Comparison of ENCODE assay signal across 8 cellular contexts in genomic region chr12:108611884-108612415, GRCh38. TPM values are rescaled to one million over a fixed set of nuclear protein-coding genes. Genes with fewer than 3 reads are reported as not detected.
DNase-seq lines count a peak whose midpoint lies in the region; ATAC-seq and TF ChIP-seq lines count a peak whose summit lies in the region.

No MANE protein-coding gene starts in this region.

- H3K79me2 ChIP-seq in GM23338 (replicated peaks; ENCODE audit: insufficient read depth): no peaks in the 10 kb centered on the region

- peak; percentile 75 for ATAC-seq in GM23338
- ATAC-seq in central memory CD8-positive, alpha-beta T cell (replicated peaks; ENCODE audit: extremely low read depth, poor library complexity, severe bottlenecking): no peak
- ATAC-seq in natural killer cell: peak; percentile 67 to 72 (median 68)
- ATAC-seq in HG02642 (IDR thresholded peaks at IDR 0.05; ENCODE audit: poor library complexity, unreplicated experiment): no peak

- H3K27me3 ChIP-seq in GM23338 (ENCODE audit: insufficient read depth): no peaks in the 10 kb centered on the region

- no peak overlapping the region for H3K4me3 Mint-ChIP-seq in GM23338
- H3K4me3 Mint-ChIP-seq in central memory CD8-positive, alpha-beta T cell: no peak overlapping the region
- no peak overlapping the region for H3K4me3 Mint-ChIP-seq in natural killer cell

- H3K27me3 Mint-ChIP-seq in GM23338 (ENCODE audit: insufficient read depth, low read depth, poor library complexity) (peaks cover 13% of the 10 kb centered on the region), natural killer cell (ENCODE audit: low read depth in 2 of 2) (peaks cover 0 to 6% of the 10 kb centered on the region in 2 donors)
- H3K27me3 Mint-ChIP-seq in central memory CD8-positive, alpha-beta T cell: no peaks in the 10 kb centered on the region

- H3K4me2 ChIP-seq in GM23338: no peak overlapping the region

- H3K9me3 Mint-ChIP-seq in GM23338: peaks cover 7% of the 10 kb centered on the region
- no peaks in the 10 kb centered on the region for H3K9me3 Mint-ChIP-seq in central memory CD8-positive, alpha-beta T cell
- peaks cover 0 to 4% of the 10 kb centered on the region in 2 donors for H3K9me3 Mint-ChIP-seq in natural killer cell

- H3K27ac Mint-ChIP-seq in GM23338 (no peak overlapping the region), natural killer cell (peak overlapping the region in 1 of 2 donors; percentile 70)
- peak overlapping the region; percentile 41 for H3K27ac Mint-ChIP-seq in central memory CD8-positive, alpha-beta T cell (ENCODE audit: low read depth)

- H3K36me3 ChIP-seq in GM23338 (ENCODE audit: insufficient read depth): no peaks in the 10 kb centered on the region

- no peak overlapping the region for H3K27ac ChIP-seq in GM23338 (ENCODE audit: low read depth)

- peaks cover 3% of the 10 kb centered on the region; the same call in 1 of the 3 replicates for H3K36me3 Mint-ChIP-seq in GM23338 (ENCODE audit: low read depth)
- H3K36me3 Mint-ChIP-seq in central memory CD8-positive, alpha-beta T cell (ENCODE audit: insufficient read depth): peaks cover 8% of the 10 kb centered on the region
- H3K36me3 Mint-ChIP-seq in natural killer cell: no peaks in the 10 kb centered on the region

- H3K4me1 Mint-ChIP-seq in GM23338 (peaks cover 17% of the 10 kb centered on the region), natural killer cell (peaks cover 23 to 24% of the 10 kb centered on the region in 2 donors)
- H3K4me1 Mint-ChIP-seq in central memory CD8-positive, alpha-beta T cell: peaks cover 19% of the 10 kb centered on the region

- H4K20me1 ChIP-seq in GM23338 (replicated peaks; ENCODE audit: insufficient read depth): no peaks in the 10 kb centered on the region

- no peaks in the 10 kb centered on the region; the same call in 1 of the 2 replicates for H3K4me1 ChIP-seq in GM23338 (ENCODE audit: insufficient read depth)

- intact Hi-C loops in natural killer cell (cut with micrococcal nuclease): loop anchor here (1.0 to 5.0 kb wide), 3 partner anchors 35 to 191 kb away; no protein-coding TSS in a partner anchor

- DNase-seq in AG08396 (ENCODE audit: low spot score) (peak; percentile 67), GM23338 (ENCODE audit: low spot score) (peak; percentile 91), T-helper 2 cell (peak in 4 of 5 experiments; percentile 40 to 52 (median 44)), natural killer cell (peak; percentile 66), NCI-H345 treated with DMSO at 0.1 percent for 48 hours (lab: John Stamatoyannopoulos, UW; ENCODE audit: unreplicated experiment) (no peak), DMS79 (lab: John Stamatoyannopoulos, UW) (no peak)
- DNase-seq in central memory CD8-positive, alpha-beta T cell (ENCODE audit: low spot score in 2 of 2): peak; percentile 40 to 47

- peak; percentile 85 to 88 for TF ChIP-seq CTCF in GM23338 (conservative IDR thresholded peaks at IDR 0.05; ENCODE audit: low read depth in 2 of 2)
- TF ChIP-seq CTCF in natural killer cell (IDR thresholded peaks at IDR 0.05): peak; percentile 69

- no peak overlapping the region for H3K4me3 ChIP-seq in GM23338

- H2AFZ ChIP-seq in GM23338: peak overlapping the region; percentile 82; the same call in 1 of the 2 replicates

- H3F3A ChIP-seq in GM23338 (replicated peaks; ENCODE audit: low read depth): no peaks in the 10 kb centered on the region

- no peaks in the 10 kb centered on the region for H3K9me2 ChIP-seq in GM23338 (ENCODE audit: insufficient read depth)

TF ChIP-seq in GM23338, 12 proteins besides CTCF, POLR2A, EP300 and RAD21:
- TF ChIP-seq NANOG (IDR thresholded peaks at IDR 0.05; ENCODE audit: borderline replicate concordance) (no peak), ZNF114 (CRISPR knock-in tag; IDR thresholded peaks at IDR 0.05) (no peak), CREB1 (CRISPR knock-in tag; IDR thresholded peaks at IDR 0.05; ENCODE audit: low read depth) (no peak), EZH2phosphoT487 (IDR thresholded peaks at IDR 0.05; ENCODE audit: unreplicated experiment) (no peak), POLR2AphosphoS5 (IDR thresholded peaks at IDR 0.05; ENCODE audit: low read depth) (no peak), REST (IDR thresholded peaks at IDR 0.05; ENCODE audit: unreplicated experiment) (no peak), EZH2 (IDR thresholded peaks at IDR 0.05; ENCODE audit: low read depth, unreplicated experiment) (no peak)
TF ChIP-seq in GM23338: peak in this region for 0.

RNA-seq across cellular contexts. Expression of gene TMEM119, which starts 14.1 kb away (rescaled TPM):
- total RNA-seq in GM23338 (2014; rRNA removed; shearing (Covaris generic)): 0.07 and 0.35 TPM in 2 replicates
- polyA plus RNA-seq in GM23338 (2016; fragmentation: Nextera tagmentation; extraction: Ambion mirVana): 0.06 TPM in 1 of 2 replicates, not detected in the other
- 1 to 10 TPM in 1 of 3 donors, under 1 TPM in 2; 0.70 to 3.4 (median 0.71) TPM for total RNA-seq in natural killer cell

RNA-seq across cellular contexts. Expression of gene SELPLG, which starts 21.7 kb away (rescaled TPM):
- total RNA-seq in GM23338 (2014; rRNA removed; shearing (Covaris generic)): 0.56 TPM in 1 of 2 replicates, not detected in the other
- 0.16 TPM in 1 of 2 replicates, not detected in the other for polyA plus RNA-seq in GM23338 (2016; fragmentation: Nextera tagmentation; extraction: Ambion mirVana)
- 100 to 1,000 TPM; 179 to 201 (median 201) TPM for total RNA-seq in natural killer cell

RNA-seq across cellular contexts. Expression of gene ISCU, which starts 49.6 kb away (rescaled TPM):
- 88.0 and 123 TPM in 2 replicates for total RNA-seq in GM23338 (2014; rRNA removed; shearing (Covaris generic))
- 110 and 129 TPM in 2 replicates for polyA plus RNA-seq in GM23338 (2016; fragmentation: Nextera tagmentation; extraction: Ambion mirVana)
- 100 to 1,000 TPM in 1 of 3 donors, 10 to 100 TPM in 2; 86.9 to 103 (median 97.4) TPM for total RNA-seq in natural killer cell

RNA-seq across cellular contexts. Expression of gene SART3, which starts 51.0 kb away (rescaled TPM):
- 112 and 123 TPM in 2 replicates for total RNA-seq in GM23338 (2014; rRNA removed; shearing (Covaris generic))
- 49.7 and 49.8 TPM in 2 replicates for polyA plus RNA-seq in GM23338 (2016; fragmentation: Nextera tagmentation; extraction: Ambion mirVana)
- total RNA-seq in natural killer cell: 100 to 1,000 TPM in 1 of 3 donors, 10 to 100 TPM in 2; 76.5 to 107 (median 78.3) TPM

Comparison
In these comparisons a context has a peak if more than half of its experiments do, and no peak if none do; other contexts are left out.
1. DNase-seq: peak in AG08396 (single experiment), GM23338 (single experiment), T-helper 2 cell (4 of 5), central memory CD8-positive, alpha-beta T cell (2 of 2) and natural killer cell (single experiment); none in NCI-H345 treated with DMSO at 0.1 percent for 48 hours (single experiment) and DMS79 (single experiment).
2. ATAC-seq: peak in GM23338 (single experiment) and natural killer cell (3 of 3); none in central memory CD8-positive, alpha-beta T cell (single experiment) and HG02642 (single experiment).
3. RNA of gene SELPLG, which starts 21.7 kb away (total RNA-seq): 179 to 201 TPM in natural killer cell; 0.56 TPM in GM23338; every median in the first group is over 100 times any median in the second.